Comparison of ENCODE assay signal across 15 cellular contexts in genomic region chr12:122049827-122050226, GRCh38. TPM values are rescaled to one million over a fixed set of nuclear protein-coding genes. Genes with fewer than 3 reads are reported as not detected.
DNase-seq lines count a peak whose midpoint lies in the region; ATAC-seq and TF ChIP-seq lines count a peak whose summit lies in the region.
"Had no signal": no experiment of that assay in that cellular context is flagged by ENCODE, and none has a peak within 500 bp of the region (broad histone marks: within the 10 kb centered on the region; RNA-seq: fewer than 3 reads in every experiment).

No MANE protein-coding gene starts in this region.

- no peaks in the 10 kb centered on the region for H3K79me2 ChIP-seq in GM23338 (replicated peaks; ENCODE audit: insufficient read depth)

- peaks cover 32% of the 10 kb centered on the region for H3K36me3 Mint-ChIP-seq in GM23338 (ENCODE audit: low read depth)

- DNase-seq in GM23338 (ENCODE audit: low spot score): no peak
- no peak for DNase-seq in IMR-90
- DNase-seq in erythroblast (lab: John Stamatoyannopoulos, UW): peak; percentile 27 to 67
- DNase-seq in psoas muscle: no peak
- no peak for DNase-seq in medulla oblongata (ENCODE audit: extremely low spot score)
- DNase-seq in GM20000 (ENCODE audit: low spot score): no peak
- no peak for DNase-seq in NCI-H774 (lab: John Stamatoyannopoulos, UW)
- DNase-seq in SHP77 (lab: John Stamatoyannopoulos, UW): no peak
- DNase-seq: C1 segment of cervical spinal cord; CD4-positive, alpha-beta memory T cell; DMS79 had no signal

- no peak overlapping the region for H4K8ac ChIP-seq in IMR-90 (ENCODE audit: low read depth in 2 of 2, low read length in 2 of 2)

- CTCF ChIA-PET in IMR-90 (lab: Yijun Ruan, JAX): no interaction called here

- peak overlapping the region; percentile 70 for H2AK9ac ChIP-seq in IMR-90 (replicated peaks; ENCODE audit: low read depth, low read length, poor library complexity)

- H3K9ac ChIP-seq in IMR-90 (ENCODE audit: low read depth, low read length): no peak overlapping the region

- no peak overlapping the region for H2AFZ ChIP-seq in GM23338
- H2AFZ ChIP-seq in IMR-90 (replicated peaks; ENCODE audit: low read length, poor library complexity): no peak overlapping the region

- peaks cover 5% of the 10 kb centered on the region; the same call in 2 of the 3 replicates for H3K9me3 Mint-ChIP-seq in GM23338
- H3K9me3 Mint-ChIP-seq: IgD-negative memory B cell had no signal

- H3K9me3 ChIP-seq in IMR-90 (ENCODE audit: control insufficient read depth, insufficient read depth, low read length): no peaks in the 10 kb centered on the region
- H3K9me3 ChIP-seq in psoas muscle: no peaks in the 10 kb centered on the region

- H3K36me3 ChIP-seq in GM23338 (ENCODE audit: insufficient read depth) (no peaks in the 10 kb centered on the region), IMR-90 (ENCODE audit: control insufficient read depth, insufficient read depth, low read length) (peaks cover 6% of the 10 kb centered on the region), psoas muscle (ENCODE audit: insufficient read depth in 1 of 2, low read depth in 1 of 2) (peaks cover 0 to 26% of the 10 kb centered on the region in 2 donors)

- H3K27me3 Mint-ChIP-seq in GM23338 (ENCODE audit: insufficient read depth, low read depth, poor library complexity): peaks cover 10% of the 10 kb centered on the region
- H3K27me3 Mint-ChIP-seq: B cell; CD4-positive, alpha-beta memory T cell; IgD-negative memory B cell had no signal

- H3K14ac ChIP-seq in IMR-90 (replicated peaks; ENCODE audit: low read depth, low read length): no peak overlapping the region

- H2AK5ac ChIP-seq in IMR-90 (ENCODE audit: low read depth, low read length): no peak overlapping the region

- no peak for TF ChIP-seq CTCF in GM23338 (conservative IDR thresholded peaks at IDR 0.05; ENCODE audit: low read depth in 2 of 2)
- TF ChIP-seq CTCF in IMR-90 (conservative IDR thresholded peaks at IDR 0.05; ENCODE audit: low read depth, low read length): no peak
- no peak for TF ChIP-seq CTCF in psoas muscle (IDR thresholded peaks at IDR 0.05)
- TF ChIP-seq CTCF in GM20000 (IDR thresholded peaks at IDR 0.05; ENCODE audit: extremely low read depth, missing control alignments): no peak

- no peak overlapping the region for H3K56ac ChIP-seq in IMR-90 (ENCODE audit: extremely low read depth, insufficient read depth, low read length)

- H4K91ac ChIP-seq in IMR-90 (ENCODE audit: insufficient read depth, low read depth, low read length): no peak overlapping the region

- TF ChIP-seq POLR2A in IMR-90 (IDR thresholded peaks at IDR 0.05; ENCODE audit: low read depth, low read length) (no peak), erythroblast (IDR thresholded peaks at IDR 0.05; ENCODE audit: low read length) (no peak)

- H3K9me2 ChIP-seq in GM23338 (ENCODE audit: insufficient read depth): no peaks in the 10 kb centered on the region

- no peak overlapping the region for H4K5ac ChIP-seq in IMR-90 (ENCODE audit: low read depth, low read length)

- no peaks in the 10 kb centered on the region for H3F3A ChIP-seq in GM23338 (replicated peaks; ENCODE audit: low read depth)

- H3K27ac Mint-ChIP-seq in GM23338: peak overlapping the region; percentile 77; the same call in 1 of the 2 replicates
- H3K27ac Mint-ChIP-seq: IgD-negative memory B cell had no signal

- H3K18ac ChIP-seq in IMR-90 (ENCODE audit: low read depth, low read length): no peak overlapping the region

- no peak overlapping the region for H3K27ac ChIP-seq in GM23338 (ENCODE audit: low read depth)
- H3K27ac ChIP-seq in IMR-90 (ENCODE audit: insufficient read depth, low read length): no peak overlapping the region
- peak overlapping the region; percentile 91 for H3K27ac ChIP-seq in psoas muscle

- no peak overlapping the region for H2BK15ac ChIP-seq in IMR-90 (ENCODE audit: low read depth, low read length)

- H4K20me1 ChIP-seq in GM23338 (replicated peaks; ENCODE audit: insufficient read depth): no peaks in the 10 kb centered on the region
- H4K20me1 ChIP-seq in IMR-90 (ENCODE audit: insufficient read depth, low read length): peaks cover 12% of the 10 kb centered on the region; the same call in 1 of the 2 replicates

- intact Hi-C loops in IMR-90 (cut with micrococcal nuclease) (no loop called here), psoas muscle (cut with DNase I) (no loop called here)

- no peaks in the 10 kb centered on the region for H3K9me1 ChIP-seq in IMR-90 (ENCODE audit: insufficient read depth, low read length)

- no peak overlapping the region for H3K4ac ChIP-seq in IMR-90 (ENCODE audit: low read depth, low read length)

- WGBS in IMR-90 (ENCODE audit: extremely low coverage in 2 of 2, insufficient read length in 1 of 2), 2 experiments: 98% methylated on average over 9 of the region's 9 CpGs; no CpG with 5 or more reads in 1 of the 2 experiments
- WGBS in psoas muscle, 3 donors: 74 to 87% (median 76%) methylated on average over 9 of the region's 9 CpGs

- H3K23ac ChIP-seq in IMR-90 (ENCODE audit: low read depth, low read length): no peak overlapping the region

- no peak overlapping the region for H2BK20ac ChIP-seq in IMR-90 (ENCODE audit: low read depth, low read length)

- H2BK5ac ChIP-seq in IMR-90 (ENCODE audit: low read depth, low read length, poor library complexity, severe bottlenecking): no peak overlapping the region

- H3K4me1 ChIP-seq in GM23338 (ENCODE audit: insufficient read depth): no peaks in the 10 kb centered on the region
- H3K4me1 ChIP-seq in IMR-90 (ENCODE audit: control insufficient read depth, insufficient read depth, low read length): peaks cover 7% of the 10 kb centered on the region
- peaks cover 25% of the 10 kb centered on the region for H3K4me1 ChIP-seq in psoas muscle

- in situ Hi-C loops in IMR-90 (cut with MboI; ENCODE audit: low sequenced_read_pairs): no loop called here

- no peak overlapping the region for H3K4me3 Mint-ChIP-seq in GM23338
- H3K4me3 Mint-ChIP-seq: B cell; CD4-positive, alpha-beta memory T cell; IgD-negative memory B cell had no signal

- no peak overlapping the region for H2BK120ac ChIP-seq in IMR-90 (ENCODE audit: low read depth, low read length)

- no TSS peak for BruUV-seq in IMR-90 (replicated peaks; lab: Mats Ljungman, UMichigan)

- H3K4me3 ChIP-seq in GM23338 (no peak overlapping the region), IMR-90 (ENCODE audit: insufficient read depth, low read depth, low read length) (no peak overlapping the region), psoas muscle (no peak overlapping the region)
- H3K4me3 ChIP-seq: GM12878 had no signal

- H3K4me1 Mint-ChIP-seq in GM23338: peaks cover 6% of the 10 kb centered on the region; the same call in 2 of the 3 replicates

- no peak for TF ChIP-seq RAD21 in IMR-90 (IDR thresholded peaks at IDR 0.05; ENCODE audit: low read length)

- H3K27me3 ChIP-seq in GM23338 (ENCODE audit: insufficient read depth): no peaks in the 10 kb centered on the region
- no peaks in the 10 kb centered on the region for H3K27me3 ChIP-seq in IMR-90 (ENCODE audit: control insufficient read depth, insufficient read depth, low read length)
- H3K27me3 ChIP-seq in psoas muscle (ENCODE audit: insufficient read depth in 3 of 3, low read length in 2 of 3): no peaks in the 10 kb centered on the region

- POLR2A ChIA-PET in IMR-90 (lab: Charles Lee; ENCODE audit: unreplicated experiment): no interaction called here

- dilution Hi-C loops in IMR-90 (cut with HindIII; ENCODE audit: low sequenced_read_pairs, unreplicated experiment): no loop called here

- ATAC-seq in GM23338: no peak
- ATAC-seq in IMR-90 (ENCODE audit: low read depth): no peak
- ATAC-seq in psoas muscle: no peak
- ATAC-seq: GM12878, HCT116 had no signal

- no peak overlapping the region for H3K4me2 ChIP-seq in GM23338
- H3K4me2 ChIP-seq in IMR-90 (ENCODE audit: low read depth, low read length): no peak overlapping the region

- H3K79me1 ChIP-seq in IMR-90 (ENCODE audit: low read depth in 1 of 2, low read length in 2 of 2): no peaks in the 10 kb centered on the region

TF ChIP-seq in GM23338, 12 proteins besides CTCF, POLR2A, EP300 and RAD21 (continues in another document):
- no peak for TF ChIP-seq ZNF331 (CRISPR knock-in tag; IDR thresholded peaks at IDR 0.05; ENCODE audit: low read depth)

TF ChIP-seq in IMR-90, 13 proteins besides CTCF, POLR2A, EP300 and RAD21:
- TF ChIP-seq NFE2L2 (IDR thresholded peaks at IDR 0.05; ENCODE audit: low read depth, low read length): no peak
- no peak for TF ChIP-seq MXI1 (IDR thresholded peaks at IDR 0.05; ENCODE audit: borderline replicate concordance, low read depth, low read length)

RNA-seq across cellular contexts. Expression of gene BCL7A, which starts 28.1 kb away (rescaled TPM):
- total RNA-seq in GM23338 (2014; rRNA removed; shearing (Covaris generic)): 9.9 and 12.7 TPM in 2 replicates
- 14.9 and 18.0 TPM in 2 replicates for polyA plus RNA-seq in GM23338 (2016; fragmentation: Nextera tagmentation; extraction: Ambion mirVana)
- 5.6 and 6.1 TPM in 2 replicates for total RNA-seq in IMR-90 (2012; rRNA removed)
- 7.9 and 8.6 TPM in 2 replicates for polyA plus RNA-seq in IMR-90 (2012; rRNA removed)
- polyA plus RNA-seq in IMR-90 (2012; cell fraction: cytosol; rRNA removed): 6.7 and 7.3 TPM in 2 replicates
- polyA plus RNA-seq in IMR-90 (2012; cell fraction: nucleus; rRNA removed; ENCODE audit: low replicate concordance): 6.3 and 6.4 TPM in 2 replicates
- 10 to 100 TPM; 11.3 to 14.3 (median 12.5) TPM for total RNA-seq in psoas muscle
- polyA plus RNA-seq in psoas muscle: 1 to 10 TPM; 3.6 to 8.1 (median 6.5) TPM

RNA-seq across cellular contexts. Expression of gene MLXIP, which starts 28.7 kb away (rescaled TPM):
- 20.5 and 23.0 TPM in 2 replicates for total RNA-seq in GM23338 (2014; rRNA removed; shearing (Covaris generic))
- polyA plus RNA-seq in GM23338 (2016; fragmentation: Nextera tagmentation; extraction: Ambion mirVana) (16.2 and 21.0 TPM in 2 replicates), IMR-90 (2012; rRNA removed) (9.5 and 10.8 TPM in 2 replicates), psoas muscle (100 to 1,000 TPM in 1 of 3 donors, 10 to 100 TPM in 2; 50.9 to 114 (median 55.0) TPM)
- total RNA-seq in IMR-90 (2012; rRNA removed) (2.7 and 3.1 TPM in 2 replicates), psoas muscle (100 to 1,000 TPM; 114 to 184 (median 137) TPM)
- polyA plus RNA-seq in IMR-90 (2012; cell fraction: cytosol; rRNA removed): 5.9 and 8.8 TPM in 2 replicates
- polyA plus RNA-seq in IMR-90 (2012; cell fraction: nucleus; rRNA removed; ENCODE audit: low replicate concordance): 29.1 and 35.2 TPM in 2 replicates

Comparison
In these comparisons a context has a peak if more than half of its experiments do, and no peak if none do; other contexts are left out.
1. DNase-seq: peak in erythroblast (2 of 2); none in GM23338 (single experiment), IMR-90 (single experiment), psoas muscle (0 of 2), medulla oblongata (single experiment), GM20000 (single experiment), NCI-H774 (single experiment) and SHP77 (0 of 2).